In the genomic region with DNA sequence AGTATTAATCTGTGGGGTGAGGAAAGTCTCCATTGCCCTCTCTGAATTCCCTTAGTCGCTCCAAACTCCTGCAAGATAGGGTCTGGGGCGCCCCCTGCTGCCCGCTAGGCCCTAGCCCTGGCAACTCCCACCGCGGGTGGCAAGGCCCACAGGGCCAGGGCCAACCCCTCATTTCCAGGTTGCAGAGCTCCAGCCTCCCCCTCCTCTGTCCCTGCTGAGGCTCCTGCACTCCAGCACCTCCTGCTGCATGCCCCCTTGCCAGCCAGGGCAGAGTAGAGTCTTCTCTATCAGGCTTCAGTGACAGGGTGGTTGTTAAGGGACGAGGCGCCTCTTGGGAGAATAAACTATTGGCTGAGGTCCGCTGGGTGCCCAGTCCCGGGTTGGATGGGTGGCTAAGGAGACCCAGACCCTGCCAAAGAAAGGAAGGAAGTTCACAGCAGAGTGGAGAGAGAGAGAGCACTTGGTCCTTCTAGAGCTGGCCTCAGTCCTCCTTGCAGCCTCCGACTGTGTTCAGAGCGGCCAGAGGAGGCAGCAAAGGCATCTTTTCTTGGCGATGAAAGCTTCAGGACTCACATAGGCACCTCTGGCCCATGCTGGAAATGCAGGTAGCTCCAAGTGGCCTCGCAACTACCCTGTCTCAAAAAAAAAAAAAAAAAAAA, we compare ENCODE assay signal across 8 cellular contexts. TPM values are rescaled to one million over a fixed set of nuclear protein-coding genes. Genes with fewer than 3 reads are reported as not detected.
A peak's percentile ranks its signal among the peaks of the same experiment; 100 is the strongest.
DNase-seq lines count a peak whose midpoint lies in the region; ATAC-seq, FAIRE-seq and TF ChIP-seq lines count a peak whose summit lies in the region.

No MANE protein-coding gene starts in this region.

- H3K9me3 Mint-ChIP-seq in astrocyte (ENCODE audit: unreplicated experiment), result no peaks in the 10 kb centered on the region

- no peaks in the 10 kb centered on the region for H3K9me3 ChIP-seq in HCT116 (ENCODE audit: control insufficient read depth in 1 of 2, insufficient read depth in 1 of 2, low read depth in 1 of 2, low read length in 2 of 2)
- no peaks in the 10 kb centered on the region for H3K9me3 ChIP-seq in astrocyte (ENCODE audit: insufficient read depth, low read depth, low read length)

- peak; percentile 90 for TF ChIP-seq CTCF in GM10266 (IDR thresholded peaks at IDR 0.05; ENCODE audit: control insufficient read depth, insufficient read depth, low read depth, missing control alignments)
- TF ChIP-seq CTCF in HCT116 (IDR thresholded peaks at IDR 0.05 in 2 of 3, conservative IDR thresholded peaks at IDR 0.05 in 1 of 3; ENCODE audit: borderline replicate concordance in 1 of 3, insufficient read depth in 1 of 3, low read depth in 2 of 3, low read length in 2 of 3), result peak; percentile 86 to 93 (median 90)
- TF ChIP-seq CTCF in astrocyte (IDR thresholded peaks at IDR 0.05; ENCODE audit: insufficient read depth, low read depth, low read length), result peak; percentile 64

- no TSS peak for BruUV-seq in HCT116 (replicated peaks; lab: Mats Ljungman, UMichigan)

- H3K9me2 ChIP-seq in HCT116 (ENCODE audit: insufficient read depth), result no peaks in the 10 kb centered on the region

- H3K4me2 ChIP-seq in HCT116 (ENCODE audit: low read length), result peak overlapping the region; percentile 58
- peak overlapping the region; percentile 44 for H3K4me2 ChIP-seq in astrocyte (ENCODE audit: low read length)

- peaks cover 2% of the 10 kb centered on the region for H3K36me3 Mint-ChIP-seq in astrocyte (ENCODE audit: low read depth, unreplicated experiment)

- intact Hi-C loops in HCT116 (cut with micrococcal nuclease), result loop anchor here (1.0 to 10.0 kb wide), 5 partner anchors 152 to 402 kb away; a partner anchor contains a TSS

- ATAC-seq in HCT116, result peak; percentile 86

- H4K20me1 ChIP-seq in HCT116 (ENCODE audit: insufficient read depth) (no peaks in the 10 kb centered on the region), astrocyte (ENCODE audit: insufficient read depth, low read length) (no peaks in the 10 kb centered on the region)

- DNase-seq in GM10266 (ENCODE audit: extremely low spot score) (peak; percentile 77), HCT116 (ENCODE audit: low read depth, low spot score) (peak; percentile 85), NCI-H1048 (lab: John Stamatoyannopoulos, UW) (peak; percentile 23), T-helper 9 cell (peak; percentile 79), astrocyte (ENCODE audit: low read depth) (peak; percentile 55), iPS DF 19.7 (ENCODE audit: low read depth, low spot score) (peak; percentile 92), skeletal muscle cell (ENCODE audit: low read depth) (peak; percentile 14), DMS153 treated with DMSO at 0.1 percent for 48 hours (lab: John Stamatoyannopoulos, UW; ENCODE audit: unreplicated experiment) (no peak)

- H3K4me3 Mint-ChIP-seq in astrocyte (ENCODE audit: unreplicated experiment), result no peak overlapping the region

- POLR2A ChIA-PET in HCT116 (lab: Charles Lee), result interaction anchor here (0.9 to 1.4 kb wide), 4 partner anchors 9 to 75 kb away, joined by 3 to 6 read pairs (median 4); no protein-coding TSS in a partner anchor

- H3K9ac ChIP-seq in HCT116 (ENCODE audit: low read length), result no peak overlapping the region
- no peak overlapping the region for H3K9ac ChIP-seq in astrocyte (ENCODE audit: low read length)

- no peaks in the 10 kb centered on the region for H3K27me3 ChIP-seq in HCT116 (ENCODE audit: insufficient read depth, low read length)
- no peaks in the 10 kb centered on the region for H3K27me3 ChIP-seq in astrocyte (ENCODE audit: insufficient read depth, low read length)

- H3K27ac ChIP-seq in HCT116 (ENCODE audit: low read depth, low read length) (peak overlapping the region; percentile 45), astrocyte (ENCODE audit: low read depth, low read length) (no peak overlapping the region)

- TF ChIP-seq RAD21 in HCT116 (IDR thresholded peaks at IDR 0.05; ENCODE audit: low read depth), result peak; percentile 95

- peaks cover 2% of the 10 kb centered on the region for H3K4me1 Mint-ChIP-seq in astrocyte (ENCODE audit: low read depth, unreplicated experiment)

- CTCF ChIA-PET in HCT116 (lab: Charles Lee), result interaction anchor here (0.6 to 2.6 kb wide), 47 partner anchors 9 to 548 kb away, joined by 3 to 49 read pairs (median 5); a partner anchor contains a TSS

- FAIRE-seq in astrocyte (lab: Jason Lieb, UNC), result no peak

- peaks cover 13 to 27% of the 10 kb centered on the region in 2 experiments for H3K4me1 ChIP-seq in HCT116 (ENCODE audit: control insufficient read depth in 1 of 2, insufficient read depth in 2 of 2, low read length in 2 of 2)
- H3K4me1 ChIP-seq in astrocyte (ENCODE audit: insufficient read depth, low read length), result peaks cover 2% of the 10 kb centered on the region

- RAD21 ChIA-PET in HCT116 (lab: Charles Lee; ENCODE audit: low non-redundant PET in 1 of 2, low total read pairs in 2 of 2, uncharacterized antibody in 2 of 2, unreplicated experiment in 2 of 2), result interaction anchor here (0.5 to 1.9 kb wide), 11 partner anchors 12 to 1141 kb away, joined by 3 to 6 read pairs (median 4); a partner anchor contains a TSS

- TF ChIP-seq POLR2A in HCT116 (IDR thresholded peaks at IDR 0.05; ENCODE audit: borderline replicate concordance, extremely low read depth, insufficient read depth, insufficient read length), result no peak

- H3K27ac Mint-ChIP-seq in astrocyte (ENCODE audit: unreplicated experiment), result no peak overlapping the region

- H2AFZ ChIP-seq in HCT116 (ENCODE audit: low read depth, low read length, poor library complexity, severe bottlenecking), result peak overlapping the region; percentile 94
- peak overlapping the region; percentile 54 for H2AFZ ChIP-seq in astrocyte (ENCODE audit: low read depth, low read length)

- H3K36me3 ChIP-seq in HCT116 (ENCODE audit: control insufficient read depth in 1 of 2, insufficient read depth in 2 of 2, low read length in 2 of 2) (no peaks in the 10 kb centered on the region), astrocyte (ENCODE audit: insufficient read depth, low read length) (no peaks in the 10 kb centered on the region)

- peak overlapping the region in 1 of 2 experiments; percentile 28; a peak in 2 of 4 replicates for H3K4me3 ChIP-seq in HCT116 (replicated peaks in 1 of 2; ENCODE audit: low read depth in 1 of 2, low read length in 2 of 2)
- no peak overlapping the region for H3K4me3 ChIP-seq in astrocyte (ENCODE audit: insufficient read depth, low read depth, low read length)
- no peak overlapping the region for H3K4me3 ChIP-seq in skeletal muscle cell (ENCODE audit: low read depth, low read length)

- H3K27me3 Mint-ChIP-seq in astrocyte (ENCODE audit: low read depth, unreplicated experiment), result no peaks in the 10 kb centered on the region

- H3K79me2 ChIP-seq in HCT116 (ENCODE audit: insufficient read depth, low read length), result no peaks in the 10 kb centered on the region
- H3K79me2 ChIP-seq in astrocyte (ENCODE audit: insufficient read depth, low read length), result no peaks in the 10 kb centered on the region

TF ChIP-seq in HCT116, 20 proteins besides CTCF, POLR2A, EP300 and RAD21:
- TF ChIP-seq SP1 (IDR thresholded peaks at IDR 0.05; ENCODE audit: low read depth) (no peak), CEBPB (IDR thresholded peaks at IDR 0.05; ENCODE audit: low read depth) (no peak), ZFX (IDR thresholded peaks at IDR 0.05) (peak; percentile 37; the same call in 1 of the 2 replicates), POLR2AphosphoS5 (IDR thresholded peaks at IDR 0.05; ENCODE audit: low read depth, low read length) (0 out of 2 replicates have a peak, but pooled peaks have one; percentile 16), CBX3 (IDR thresholded peaks at IDR 0.05; ENCODE audit: low read depth) (peak; percentile 57)
- TF ChIP-seq, protein P1, sequence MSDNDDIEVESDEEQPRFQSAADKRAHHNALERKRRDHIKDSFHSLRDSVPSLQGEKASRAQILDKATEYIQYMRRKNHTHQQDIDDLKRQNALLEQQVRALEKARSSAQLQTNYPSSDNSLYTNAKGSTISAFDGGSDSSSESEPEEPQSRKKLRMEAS (IDR thresholded peaks at IDR 0.05), result peak; percentile 39; the same call in 1 of the 2 replicates

RNA-seq across cellular contexts. Expression of a gene that starts 45.6 kb away (rescaled TPM):
- total RNA-seq in HCT116 (2021; ENCODE audit: unreplicated experiment) (40.7 TPM), astrocyte (63.8 and 64.3 TPM in 2 replicates)
- polyA plus RNA-seq in HCT116 (2012), result 24.3 and 25.2 TPM in 2 replicates
